8 cellular contexts compared by ENCODE assay signal in genomic region chr3:42013652-42014442, GRCh38. TPM values are rescaled to one million over a fixed set of nuclear protein-coding genes. Genes with fewer than 3 reads are reported as not detected.
DNase-seq lines count a peak whose midpoint lies in the region; ATAC-seq and TF ChIP-seq lines count a peak whose summit lies in the region.

No MANE protein-coding gene starts in this region.

- H3K9me3 ChIP-seq in ectodermal cell (ENCODE audit: control insufficient read depth, low read length) (no peaks in the 10 kb centered on the region), mucosa of descending colon (no peaks in the 10 kb centered on the region), testis (no peaks in the 10 kb centered on the region)

- H3K27ac ChIP-seq in ectodermal cell (ENCODE audit: insufficient read depth, low read depth, low read length, poor library complexity, severe bottlenecking), result no peak overlapping the region
- H3K27ac ChIP-seq in testis, result peak overlapping the region; percentile 73 to 86

- H3K27me3 Mint-ChIP-seq in activated CD4-positive, alpha-beta T cell treated with anti-CD3 and anti-CD28 coated beads for 36 hours, result no peaks in the 10 kb centered on the region

- H3K4me1 ChIP-seq in ectodermal cell (ENCODE audit: control insufficient read depth, insufficient read depth, low read length), result peaks cover 3% of the 10 kb centered on the region
- peaks cover 27% of the 10 kb centered on the region for H3K4me1 ChIP-seq in mucosa of descending colon (ENCODE audit: low read depth)
- H3K4me1 ChIP-seq in testis, result peaks cover 20% of the 10 kb centered on the region

- DNase-seq in NOMO-1 (lab: John Stamatoyannopoulos, UW; ENCODE audit: unreplicated experiment in 2 of 2) (peak; percentile 22 to 49), NOMO-1 treated with dmso at 0.1 percent for 144 hours (lab: John Stamatoyannopoulos, UW; ENCODE audit: unreplicated experiment) (no peak), mucosa of descending colon (peak; percentile 49 to 77 (median 76)), testis (peak; percentile 26), DMS79 treated with DMSO at 0.1 percent for 48 hours (lab: John Stamatoyannopoulos, UW) (no peak)
- DNase-seq in activated CD4-positive, alpha-beta T cell treated with anti-CD3 and anti-CD28 coated beads for 36 hours, result peak; percentile 61

- intact Hi-C loops in activated CD4-positive, alpha-beta T cell treated with anti-CD3 and anti-CD28 coated beads for 36 hours (cut with DNase I, micrococcal nuclease), result loop anchor here (1.0 to 5.0 kb wide), 10 partner anchors 52 to 1557 kb away; partner anchors contain the start of genes ULK4 (in 2 of the 2), CTNNB1 (in 1 of the 2), HIGD1A (in 1 of the 2) and NKTR (in 1 of the 2)
- intact Hi-C loops in mucosa of descending colon (cut with DNase I, micrococcal nuclease), result loop anchor here (10.0 kb wide), 1 partner anchor 71 kb away; no protein-coding TSS in a partner anchor
- intact Hi-C loops in testis (cut with DNase I; ENCODE audit: low total_unique reads), result loop anchor here (10.0 kb wide), 3 partner anchors 51 to 651 kb away; partner anchors contain the start of gene TRAK1

- CTCF ChIA-PET in activated CD4-positive, alpha-beta T cell treated with anti-CD3 and anti-CD28 coated beads for 36 hours (lab: Charles Lee), result interaction anchor here (0.6 to 1.8 kb wide), 3 partner anchors 12 to 144 kb away, joined by 3 to 10 read pairs (median 5); no protein-coding TSS in a partner anchor

- ATAC-seq in HG03280 (IDR thresholded peaks at IDR 0.05; ENCODE audit: unreplicated experiment), result peak; percentile 14
- peak; percentile 13 for ATAC-seq in activated CD4-positive, alpha-beta T cell treated with anti-CD3 and anti-CD28 coated beads for 36 hours
- peak; percentile 25 for ATAC-seq in mucosa of descending colon

- POLR2A ChIA-PET in activated CD4-positive, alpha-beta T cell treated with anti-CD3 and anti-CD28 coated beads for 36 hours (lab: Charles Lee), result interaction anchor here (0.6 to 0.7 kb wide), 2 partner anchors 299 to 997 kb away, joined by 3 read pairs; no protein-coding TSS in a partner anchor

- no peak for TF ChIP-seq POLR2A in testis (IDR thresholded peaks at IDR 0.05)

- H3K27me3 ChIP-seq in ectodermal cell (ENCODE audit: control insufficient read depth, insufficient read depth, low read length, poor library complexity, severe bottlenecking) (no peaks in the 10 kb centered on the region), testis (no peaks in the 10 kb centered on the region)

- H3K36me3 ChIP-seq in ectodermal cell (ENCODE audit: control insufficient read depth, insufficient read depth, low read length) (no peaks in the 10 kb centered on the region), mucosa of descending colon (ENCODE audit: low read depth) (no peaks in the 10 kb centered on the region), testis (ENCODE audit: low read depth, missing control alignments) (no peaks in the 10 kb centered on the region)

- H3K4me3 ChIP-seq in ectodermal cell (ENCODE audit: insufficient read depth, low read depth, low read length) (peak overlapping the region; percentile 62), mucosa of descending colon (peak overlapping the region; percentile 86), testis (peak overlapping the region; percentile 75 to 76)

- TF ChIP-seq CTCF in mucosa of descending colon (IDR thresholded peaks at IDR 0.05) (no peak), testis (IDR thresholded peaks at IDR 0.05) (no peak)

- H3K9me3 Mint-ChIP-seq in activated CD4-positive, alpha-beta T cell treated with anti-CD3 and anti-CD28 coated beads for 36 hours (ENCODE audit: low read depth), result no peaks in the 10 kb centered on the region

- peak overlapping the region; percentile 82 for H3K27ac Mint-ChIP-seq in activated CD4-positive, alpha-beta T cell treated with anti-CD3 and anti-CD28 coated beads for 36 hours

- H3K36me3 Mint-ChIP-seq in activated CD4-positive, alpha-beta T cell treated with anti-CD3 and anti-CD28 coated beads for 36 hours (ENCODE audit: low read depth), result peaks cover 5% of the 10 kb centered on the region

- H3K4me1 Mint-ChIP-seq in activated CD4-positive, alpha-beta T cell treated with anti-CD3 and anti-CD28 coated beads for 36 hours, result peaks cover 51% of the 10 kb centered on the region

- WGBS in ectodermal cell, 2 experiments, result 0% methylated on average over 110 of the region's 110 CpGs
- 1 to 2% methylated on average over 14 to 32 of the region's 110 CpGs for WGBS in testis, 2 donors

- peak overlapping the region; percentile 90 for H3K4me3 Mint-ChIP-seq in activated CD4-positive, alpha-beta T cell treated with anti-CD3 and anti-CD28 coated beads for 36 hours

RNA-seq across cellular contexts. Expression of gene ULK4, which starts 51.9 kb away (rescaled TPM):
- total RNA-seq in activated CD4-positive, alpha-beta T cell treated with anti-CD3 and anti-CD28 coated beads for 36 hours, result 10 to 100 TPM; 13.1 to 14.2 TPM
- 5.4 TPM for polyA plus RNA-seq in ectodermal cell (2013, experiment 1 of 4)
- polyA plus RNA-seq in ectodermal cell (2013, experiment 2 of 4), result 5.1 TPM
- polyA plus RNA-seq in ectodermal cell (2013, experiment 3 of 4), result 2.5 TPM
- polyA plus RNA-seq in ectodermal cell (2013, experiment 4 of 4), result 2.6 TPM
- total RNA-seq in mucosa of descending colon (10 to 100 TPM in 1 of 3 donors, 1 to 10 TPM in 2; 7.2 to 10.1 (median 9.5) TPM), testis (10 to 100 TPM; 47.4 to 91.6 TPM)
- 45.7 TPM for polyA plus RNA-seq in testis (ENCODE audit: insufficient read depth, low read depth, low replicate concordance)

Comparison
In these comparisons a context has a peak if more than half of its experiments do, and no peak if none do; other contexts are left out.
1. DNase-seq: peak in NOMO-1 (2 of 2), activated CD4-positive, alpha-beta T cell treated with anti-CD3 and anti-CD28 coated beads for 36 hours (single experiment), mucosa of descending colon (3 of 3) and testis (single experiment); none in NOMO-1 treated with dmso at 0.1 percent for 144 hours (single experiment) and DMS79 treated with DMSO at 0.1 percent for 48 hours (single experiment).
2. Peak in every context shown above with its lines, with median percentiles within 50 percentile points of each other: ATAC-seq and H3K4me3 ChIP-seq.